12 cellular contexts compared by ENCODE assay signal in genomic region chr11:27926981-27927481, GRCh38.
DNase-seq lines count a peak whose midpoint lies in the region; ATAC-seq and TF ChIP-seq lines count a peak whose summit lies in the region.
"Had no signal": no experiment of that assay in that cellular context is flagged by ENCODE, and none has a peak within 500 bp of the region (broad histone marks: within the 10 kb centered on the region; RNA-seq: fewer than 3 reads in every experiment).

No MANE protein-coding gene starts in this region.

- TF ChIP-seq POLR2A in ovary (IDR thresholded peaks at IDR 0.05) = no peak

- H3K4me1 ChIP-seq in ovary (ENCODE audit: insufficient read depth) = no peaks in the 10 kb centered on the region
- H3K4me1 ChIP-seq: prostate gland had no signal

- H3K27ac ChIP-seq in ovary = no peak overlapping the region
- H3K27ac ChIP-seq: prostate gland had no signal

- TF ChIP-seq EP300 in ovary (IDR thresholded peaks at IDR 0.05) = no peak

- no peaks in the 10 kb centered on the region for H3K36me3 ChIP-seq in ovary
- H3K36me3 ChIP-seq: prostate gland had no signal

- H3K4me3 ChIP-seq in HFF-Myc (replicated peaks; ENCODE audit: low read depth, low read length) (no peak overlapping the region), ovary (no peak overlapping the region)
- H3K4me3 ChIP-seq: prostate gland had no signal

- ATAC-seq in GM18502 (IDR thresholded peaks at IDR 0.05; ENCODE audit: poor library complexity, unreplicated experiment) (no peak), Right ventricle myocardium inferior (no peak)
- ATAC-seq: CD8-positive, alpha-beta T cell; left colon had no signal

- H3K9me3 ChIP-seq in ovary = no peaks in the 10 kb centered on the region
- H3K9me3 ChIP-seq: prostate gland had no signal

- TF ChIP-seq CTCF in HFF-Myc (IDR thresholded peaks at IDR 0.05; ENCODE audit: low read depth, low read length, missing control alignments) (no peak), ovary (IDR thresholded peaks at IDR 0.05) (no peak)

- H3K27me3 ChIP-seq in ovary = no peaks in the 10 kb centered on the region

- intact Hi-C loops in ovary (cut with DNase I) = no loop called here
- intact Hi-C loops in Right ventricle myocardium inferior (cut with DNase I) = no loop called here

- DNase-seq in AG08395 (ENCODE audit: low spot score) = peak; percentile 87
- DNase-seq in HFF-Myc (ENCODE audit: extremely low read depth, low read depth) = peak; percentile 65
- DNase-seq in RPMI7951 (ENCODE audit: low read depth) = peak; percentile 100
- DNase-seq in fibroblast of gingiva (ENCODE audit: low read depth) = peak; percentile 62
- DNase-seq in ovary = no peak
- no peak for DNase-seq in DMS79 (lab: John Stamatoyannopoulos, UW)
- DNase-seq in Right ventricle myocardium inferior (ENCODE audit: missing footprints) = no peak
- DNase-seq: activated effector memory CD4-positive, alpha-beta T cell treated with anti-CD3 and anti-CD28 coated beads, Interleukin-2, amount 50 U/mL, for 16 hours; CD8-positive, alpha-beta T cell; left colon had no signal

- 66 to 79% (median 67%) methylated on average over 4 of the region's 4 CpGs for WGBS in ovary, 3 donors

Comparison
In these comparisons a context has a peak if more than half of its experiments do, and no peak if none do; other contexts are left out.
1. DNase-seq: peak in AG08395 (single experiment), HFF-Myc (single experiment), RPMI7951 (single experiment) and fibroblast of gingiva (single experiment); none in ovary (0 of 5), DMS79 (single experiment) and Right ventricle myocardium inferior (single experiment).